In genomic region chr1:29700522-29700921, GRCh38 we compare ENCODE assay signal across 19 cellular contexts.
"Had no signal": no experiment of that assay in that cellular context is flagged by ENCODE, and none has a peak within 500 bp of the region (broad histone marks: within the 10 kb centered on the region; RNA-seq: fewer than 3 reads in every experiment).

No MANE protein-coding gene starts in this region.

- ATAC-seq: activated CD4-positive, CD25-positive, alpha-beta regulatory T cell treated with anti-CD3 and anti-CD28 coated beads, Interleukin-2, amount 50 U/mL, for 24 hours; activated CD8-positive, alpha-beta T cell treated with anti-CD3 and anti-CD28 coated beads, Interleukin-2, amount 10 ng/mL, durations not matched to agents 7 days and 5 days; PC-3 had no signal

- DNase-seq: activated CD4-positive, alpha-beta T cell treated with anti-CD3 and anti-CD28 coated beads for 4 hours; activated CD4-positive, alpha-beta T cell treated with anti-CD3 and anti-CD28 coated beads, Interleukin-2, amount 50 U/mL, for 4 hours; activated CD8-positive, alpha-beta memory T cell treated with anti-CD3 and anti-CD28 coated beads, Interleukin-2, amount 50 U/mL, for 48 hours; activated CD8-positive, alpha-beta T cell treated with anti-CD3 and anti-CD28 coated beads, Interleukin-2, amount 10 ng/mL, durations not matched to agents 7 days and 5 days; activated gamma-delta T cell treated with Interleukin-2 at 50 U/mL for 16 hours; activated naive CD4-positive, alpha-beta T cell treated with anti-CD3 and anti-CD28 coated beads, Interleukin-2, amount 10 ng/mL, durations not matched to agents 7 days and 5 days; activated naive CD8-positive, alpha-beta T cell treated with anti-CD3 and anti-CD28 coated beads for 36 hours; activated T-cell treated with anti-CD3 and anti-CD28 coated beads, Interleukin-2, amount 50 U/mL, for 24 hours; central memory CD4-positive, alpha-beta T cell; KG1; NCI-H1092; NCI-H1436; NCI-H1694 treated with DMSO at 0.1 percent for 48 hours; NCI-H2029 treated with DMSO at 0.1 percent for 48 hours; NCI-H446; NCI-H524; PC-3; SHP77 treated with DMSO at 0.1 percent for 48 hours had no signal
